In genomic region chr17:64975318-64976087, GRCh38 we compare ENCODE assay signal across 8 cellular contexts. TPM values are rescaled to one million over a fixed set of nuclear protein-coding genes. Genes with fewer than 3 reads are reported as not detected.
A peak's percentile ranks its signal among the peaks of the same experiment; 100 is the strongest.
DNase-seq lines count a peak whose midpoint lies in the region; ATAC-seq and TF ChIP-seq lines count a peak whose summit lies in the region.

No MANE protein-coding gene starts in this region.

- H3K36me3 ChIP-seq in adrenal gland (replicated peaks in 1 of 2): peaks cover 0 to 8% of the 10 kb centered on the region in 2 donors
- peaks cover 0 to 31% (median 7%) of the 10 kb centered on the region in 9 donors for H3K36me3 ChIP-seq in heart right ventricle
- no peaks in the 10 kb centered on the region for H3K36me3 ChIP-seq in upper lobe of right lung

- 0 to 4% (median 1%) methylated on average over 9 to 94 of the region's 94 CpGs for WGBS in adrenal gland, 4 donors
- WGBS in heart right ventricle, 2 donors: 0 to 1% methylated on average over 85 to 94 of the region's 94 CpGs

- H3K27ac ChIP-seq in adrenal gland (peak overlapping the region; percentile 89 to 99 (median 99)), heart right ventricle (peak overlapping the region; percentile 91 to 100 (median 96)), upper lobe of right lung (peak overlapping the region; percentile 92)

- peak overlapping the region; percentile 92 for H3K4me3 Mint-ChIP-seq in progenitor cell of endocrine pancreas (ENCODE audit: low read depth)

- H3K9me3 ChIP-seq in adrenal gland (replicated peaks in 1 of 3) (no peaks in the 10 kb centered on the region), heart right ventricle (no peaks in the 10 kb centered on the region), upper lobe of right lung (no peaks in the 10 kb centered on the region)

- no peaks in the 10 kb centered on the region for H3K36me3 Mint-ChIP-seq in progenitor cell of endocrine pancreas (ENCODE audit: insufficient read depth)

- peak in 1 of 6 experiments; percentile 12 for TF ChIP-seq CTCF in adrenal gland (IDR thresholded peaks at IDR 0.05)
- TF ChIP-seq CTCF in heart right ventricle (IDR thresholded peaks at IDR 0.05): no peak
- no peak for TF ChIP-seq CTCF in progenitor cell of endocrine pancreas (IDR thresholded peaks at IDR 0.05; ENCODE audit: unreplicated experiment)
- TF ChIP-seq CTCF in upper lobe of right lung (IDR thresholded peaks at IDR 0.05): no peak

- H3K27me3 ChIP-seq in adrenal gland (no peaks in the 10 kb centered on the region), heart right ventricle (no peaks in the 10 kb centered on the region), upper lobe of right lung (no peaks in the 10 kb centered on the region)

- H3K4me3 ChIP-seq in adrenal gland (peak overlapping the region in 2 of 4 donors; percentile 51 to 79), heart right ventricle (peak overlapping the region; percentile 63 to 92 (median 80)), upper lobe of right lung (peak overlapping the region; percentile 80)

- TF ChIP-seq POLR2A in adrenal gland (IDR thresholded peaks at IDR 0.05): peak; percentile 77 to 95

- DNase-seq in NCI-H146 (lab: John Stamatoyannopoulos, UW): peak; percentile 90
- DNase-seq in T follicular helper cell (ENCODE audit: low read depth): peak; percentile 94
- peak; percentile 95 to 98 (median 97) for DNase-seq in adrenal gland
- peak; percentile 93 to 97 for DNase-seq in heart right ventricle
- DNase-seq in progenitor cell of endocrine pancreas (ENCODE audit: low spot score, unreplicated experiment): peak; percentile 86
- peak; percentile 99 for DNase-seq in upper lobe of right lung

- peaks cover 4% of the 10 kb centered on the region for H3K9me3 Mint-ChIP-seq in progenitor cell of endocrine pancreas (ENCODE audit: low read depth)

- H3K4me1 Mint-ChIP-seq in progenitor cell of endocrine pancreas (ENCODE audit: low read depth): peaks cover 7% of the 10 kb centered on the region

- peak; percentile 81 for ATAC-seq in GM18498 (IDR thresholded peaks at IDR 0.05; ENCODE audit: unreplicated experiment)
- ATAC-seq in HG02884 (IDR thresholded peaks at IDR 0.05; ENCODE audit: unreplicated experiment): peak; percentile 75
- peak; percentile 97 to 99 (median 97) for ATAC-seq in heart right ventricle
- ATAC-seq in upper lobe of right lung: peak; percentile 97

- H3K4me1 ChIP-seq in adrenal gland (replicated peaks in 1 of 2): peaks cover 14 to 19% of the 10 kb centered on the region in 2 donors
- peaks cover 2 to 32% (median 12%) of the 10 kb centered on the region in 9 donors for H3K4me1 ChIP-seq in heart right ventricle
- H3K4me1 ChIP-seq in upper lobe of right lung: peaks cover 7% of the 10 kb centered on the region

- no peaks in the 10 kb centered on the region for H3K27me3 Mint-ChIP-seq in progenitor cell of endocrine pancreas

- intact Hi-C loops in adrenal gland (cut with DNase I) (loop anchor here (5.0 to 10.0 kb wide), 3 partner anchors 77 to 119 kb away; partner anchors contain the start of gene GNA13 (in 1 of the 2)), heart right ventricle (cut with DNase I) (loop anchor here in 8 of 10 donors (1.0 to 10.0 kb wide), 8 partner anchors 79 to 147 kb away; partner anchors contain the start of gene GNA13 (in 7 of the 8)), upper lobe of right lung (cut with DNase I) (no loop called here)

- H3K27ac Mint-ChIP-seq in progenitor cell of endocrine pancreas: peak overlapping the region; percentile 95

RNA-seq across cellular contexts. Expression of gene LRRC37A3, which starts 56.2 kb away (rescaled TPM):
- total RNA-seq in adrenal gland (10 to 100 TPM in 1 of 8 donors, 1 to 10 TPM in 7; 1.4 to 11.4 (median 5.6) TPM), heart right ventricle (1 to 10 TPM; 1.2 to 5.9 (median 3.8) TPM), progenitor cell of endocrine pancreas (27.5 and 40.6 TPM in 2 replicates), upper lobe of right lung (8.9 TPM)
- polyA plus RNA-seq in adrenal gland (10 to 100 TPM in 2 of 3 donors, 1 to 10 TPM in 1; 4.9 to 19.1 (median 10.3) TPM), heart right ventricle (1 to 10 TPM; 1.0 to 3.4 TPM)
